22 cellular contexts compared by ENCODE assay signal in genomic region chr5:17204133-17204489, GRCh38.
"Had no signal": no experiment of that assay in that cellular context is flagged by ENCODE, and none has a peak within 500 bp of the region (broad histone marks: within the 10 kb centered on the region; RNA-seq: fewer than 3 reads in every experiment).

No MANE protein-coding gene starts in this region.

- H3K27me3 Mint-ChIP-seq: activated naive CD4-positive, alpha-beta T cell treated with anti-CD3 and anti-CD28 coated beads, Interleukin-2, amount 10 ng/mL, durations not matched to agents 7 days and 5 days; brain had no signal

- H3K36me3 Mint-ChIP-seq: activated naive CD4-positive, alpha-beta T cell treated with anti-CD3 and anti-CD28 coated beads, Interleukin-2, amount 10 ng/mL, durations not matched to agents 7 days and 5 days; natural killer cell; stimulated activated memory B cell treated with anti-CD40 and anti-IgM and Interleukin-4, amounts not matched to agents 10 μg/mL and 1 μg/mL and 100 μg/mL, for 72 hours had no signal

- H3K4me3 Mint-ChIP-seq: activated naive CD4-positive, alpha-beta T cell treated with anti-CD3 and anti-CD28 coated beads, Interleukin-2, amount 10 ng/mL, durations not matched to agents 7 days and 5 days; activated naive CD8-positive, alpha-beta T cell treated with anti-CD3 and anti-CD28 coated beads, Interleukin-2, amount 50 U/mL, for 24 hours; brain; endodermal cell; natural killer cell; stimulated activated memory B cell treated with anti-CD40 and anti-IgM and Interleukin-4, amounts not matched to agents 10 μg/mL and 1 μg/mL and 100 μg/mL, for 72 hours had no signal

- H3K27ac ChIP-seq: epithelial cell of prostate, lower lobe of right lung, neutrophil, parathyroid adenoma, spleen, thoracic aorta had no signal

- H3K9me3 Mint-ChIP-seq: activated naive CD4-positive, alpha-beta T cell treated with anti-CD3 and anti-CD28 coated beads, Interleukin-2, amount 10 ng/mL, durations not matched to agents 7 days and 5 days; activated naive CD8-positive, alpha-beta T cell treated with anti-CD3 and anti-CD28 coated beads, Interleukin-2, amount 50 U/mL, for 24 hours; endodermal cell had no signal

- DNase-seq: activated CD4-positive, alpha-beta T cell treated with anti-CD3 and anti-CD28 coated beads, Interleukin-2, amount 50 U/mL, for 1 hour; activated CD8-positive, alpha-beta memory T cell treated with anti-CD3 and anti-CD28 coated beads for 24 hours; activated CD8-positive, alpha-beta memory T cell treated with anti-CD3 and anti-CD28 coated beads, Interleukin-2, amount 50 U/mL, for 48 hours; activated effector memory CD4-positive, alpha-beta T cell treated with Interleukin-2 at 50 U/mL for 16 hours; activated naive CD4-positive, alpha-beta T cell treated with anti-CD3 and anti-CD28 coated beads, Interleukin-2, amount 10 ng/mL, durations not matched to agents 7 days and 5 days; activated naive CD8-positive, alpha-beta T cell treated with anti-CD3 and anti-CD28 coated beads, Interleukin-2, amount 50 U/mL, for 24 hours; activated T-cell treated with anti-CD3 and anti-CD28 coated beads, Interleukin-2, amount 50 U/mL, for 48 hours; central memory CD4-positive, alpha-beta T cell; foreskin fibroblast; islet precursor cell; lower lobe of right lung; natural killer cell; spleen; stimulated activated CD4-positive, alpha-beta T cell treated with anti-CD3 and anti-CD28 coated beads, Interleukin-4, amount 100 ng/mL, for 4 hours; T-helper 9 cell had no signal

- H3K27ac Mint-ChIP-seq: activated naive CD4-positive, alpha-beta T cell treated with anti-CD3 and anti-CD28 coated beads, Interleukin-2, amount 10 ng/mL, durations not matched to agents 7 days and 5 days; activated naive CD8-positive, alpha-beta T cell treated with anti-CD3 and anti-CD28 coated beads, Interleukin-2, amount 50 U/mL, for 24 hours; brain; endodermal cell; natural killer cell; stimulated activated memory B cell treated with anti-CD40 and anti-IgM and Interleukin-4, amounts not matched to agents 10 μg/mL and 1 μg/mL and 100 μg/mL, for 72 hours had no signal

- H3K9me3 ChIP-seq: lower lobe of right lung, neutrophil, spleen, thoracic aorta had no signal

- H3K4me3 ChIP-seq: lower lobe of right lung, spleen, thoracic aorta had no signal

- H3K4me1 Mint-ChIP-seq: activated naive CD4-positive, alpha-beta T cell treated with anti-CD3 and anti-CD28 coated beads, Interleukin-2, amount 10 ng/mL, durations not matched to agents 7 days and 5 days; activated naive CD8-positive, alpha-beta T cell treated with anti-CD3 and anti-CD28 coated beads, Interleukin-2, amount 50 U/mL, for 24 hours; endodermal cell; natural killer cell; stimulated activated memory B cell treated with anti-CD40 and anti-IgM and Interleukin-4, amounts not matched to agents 10 μg/mL and 1 μg/mL and 100 μg/mL, for 72 hours had no signal

- H3K4me1 ChIP-seq: lower lobe of right lung had no signal

- H3K36me3 ChIP-seq: lower lobe of right lung, neutrophil, spleen, thoracic aorta had no signal
